Comparison of ENCODE assay signal across 1 cellular context in the genomic region with DNA sequence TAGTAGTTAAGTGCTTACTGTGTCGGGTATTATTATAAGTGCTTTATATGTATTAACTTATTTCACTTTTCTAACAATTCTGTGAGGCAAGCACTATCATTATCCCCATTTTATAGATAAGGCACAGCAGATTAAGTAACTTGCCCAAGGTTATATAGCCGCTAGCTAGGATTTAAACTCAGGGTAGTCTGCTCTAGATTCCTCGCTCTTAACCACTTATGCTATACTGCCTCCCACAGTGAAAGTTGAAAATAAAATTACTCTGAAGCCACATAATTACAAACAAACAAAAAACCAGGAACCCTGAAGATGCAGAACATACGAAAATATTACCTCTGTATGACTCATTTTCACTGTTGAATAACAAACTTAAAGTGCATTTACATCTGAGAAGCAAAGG.
TF ChIP-seq lines count a peak whose summit lies in the region.

No MANE protein-coding gene starts in this region.

TF ChIP-seq in SK-N-SH, 30 proteins besides CTCF, POLR2A, EP300 and RAD21 (continued from another document):
- no peak for TF ChIP-seq PBX3 (IDR thresholded peaks at IDR 0.05)
- TF ChIP-seq, protein P1, sequence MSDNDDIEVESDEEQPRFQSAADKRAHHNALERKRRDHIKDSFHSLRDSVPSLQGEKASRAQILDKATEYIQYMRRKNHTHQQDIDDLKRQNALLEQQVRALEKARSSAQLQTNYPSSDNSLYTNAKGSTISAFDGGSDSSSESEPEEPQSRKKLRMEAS (IDR thresholded peaks at IDR 0.05; ENCODE audit: low read depth) = no peak
- no peak for TF ChIP-seq MXI1 (IDR thresholded peaks at IDR 0.05; ENCODE audit: low read depth, low read length)
- no peak for TF ChIP-seq ELF1 (IDR thresholded peaks at IDR 0.05)
- no peak for TF ChIP-seq CHD2 (IDR thresholded peaks at IDR 0.05; ENCODE audit: low read length, partially characterized antibody)
- TF ChIP-seq SIN3A (IDR thresholded peaks at IDR 0.05; ENCODE audit: borderline replicate concordance, low read depth, low read length) = no peak
